In genomic region chr5:16456103-16456832, GRCh38 we compare ENCODE assay signal across 8 cellular contexts. TPM values are rescaled to one million over a fixed set of nuclear protein-coding genes. Genes with fewer than 3 reads are reported as not detected.
DNase-seq lines count a peak whose midpoint lies in the region; ATAC-seq and TF ChIP-seq lines count a peak whose summit lies in the region.

No MANE protein-coding gene starts in this region.

- H3K27me3 ChIP-seq in HL-60 (ENCODE audit: insufficient read depth, poor library complexity, severe bottlenecking): no peaks in the 10 kb centered on the region

- H3K4me1 Mint-ChIP-seq in activated naive CD4-positive, alpha-beta T cell treated with anti-CD3 and anti-CD28 coated beads for 36 hours (ENCODE audit: low read depth): peaks cover 51% of the 10 kb centered on the region

- DNase-seq in EH (ENCODE audit: low read depth) (peak; percentile 75), HL-60 (ENCODE audit: low read depth in 1 of 2, low spot score in 1 of 2) (peak in 1 of 2 experiments; percentile 37), NCI-H82 (lab: John Stamatoyannopoulos, UW) (peak; percentile 81), glomerular visceral epithelial cell (ENCODE audit: extremely low spot score) (peak; percentile 56), pons (ENCODE audit: low spot score) (peak; percentile 86), islet precursor cell (no peak)
- DNase-seq in activated naive CD4-positive, alpha-beta T cell treated with anti-CD3 and anti-CD28 coated beads for 36 hours: peak; percentile 61

- H3K4me3 ChIP-seq in HL-60 (replicated peaks; ENCODE audit: insufficient read depth, low read length): no peak overlapping the region

- H3K36me3 Mint-ChIP-seq in activated naive CD4-positive, alpha-beta T cell treated with anti-CD3 and anti-CD28 coated beads for 36 hours (ENCODE audit: low read depth): peaks cover 44% of the 10 kb centered on the region

- H3K27ac Mint-ChIP-seq in activated naive CD4-positive, alpha-beta T cell treated with anti-CD3 and anti-CD28 coated beads for 36 hours: peak overlapping the region; percentile 91

- H3K27ac ChIP-seq in HL-60 (replicated peaks): no peak overlapping the region

- no peaks in the 10 kb centered on the region for H3K9me3 Mint-ChIP-seq in activated naive CD4-positive, alpha-beta T cell treated with anti-CD3 and anti-CD28 coated beads for 36 hours

- H3K27me3 Mint-ChIP-seq in activated naive CD4-positive, alpha-beta T cell treated with anti-CD3 and anti-CD28 coated beads for 36 hours (ENCODE audit: low read depth): no peaks in the 10 kb centered on the region

- intact Hi-C loops in activated naive CD4-positive, alpha-beta T cell treated with anti-CD3 and anti-CD28 coated beads for 36 hours (cut with micrococcal nuclease): loop anchor here (1.0 to 2.0 kb wide), 3 partner anchors 11 to 296 kb away; no protein-coding TSS in a partner anchor

- peak; percentile 36 for TF ChIP-seq CTCF in HL-60 (IDR thresholded peaks at IDR 0.05; ENCODE audit: insufficient read depth, low read length)

- CTCF ChIA-PET in activated naive CD4-positive, alpha-beta T cell treated with anti-CD3 and anti-CD28 coated beads for 36 hours (lab: Charles Lee): interaction anchor here (0.5 to 3.5 kb wide), 24 partner anchors 8 to 1471 kb away, joined by 3 to 26 read pairs (median 4); no protein-coding TSS in a partner anchor

- ATAC-seq in GM21367 (IDR thresholded peaks at IDR 0.05; ENCODE audit: unreplicated experiment): peak; percentile 67

- peak overlapping the region; percentile 46 for H3K4me3 Mint-ChIP-seq in activated naive CD4-positive, alpha-beta T cell treated with anti-CD3 and anti-CD28 coated beads for 36 hours

RNA-seq across cellular contexts. Expression of gene ZNF622, which starts 9.3 kb away (rescaled TPM):
- 10 to 100 TPM; 25.7 to 25.9 TPM for total RNA-seq in activated naive CD4-positive, alpha-beta T cell treated with anti-CD3 and anti-CD28 coated beads for 36 hours
